Comparison of ENCODE assay signal across 14 cellular contexts in genomic region chr16:85365120-85365519, GRCh38.
A peak's percentile ranks its signal among the peaks of the same experiment; 100 is the strongest.
DNase-seq lines count a peak whose midpoint lies in the region; ATAC-seq and TF ChIP-seq lines count a peak whose summit lies in the region.
"Had no signal": no experiment of that assay in that cellular context is flagged by ENCODE, and none has a peak within 500 bp of the region (broad histone marks: within the 10 kb centered on the region; RNA-seq: fewer than 3 reads in every experiment).

No MANE protein-coding gene starts in this region.

- BruUV-seq in HCT116 (replicated peaks; lab: Mats Ljungman, UMichigan), result no TSS peak

- H3K27me3 Mint-ChIP-seq in stimulated activated naive B cell treated with anti-CD40 and anti-IgM and Interleukin-4, amounts not matched to agents 10 μg/mL and 1 μg/mL and 100 μg/mL, for 72 hours, result peaks cover 33 to 45% of the 10 kb centered on the region in 2 donors

- ATAC-seq in HCT116, result peak; percentile 7; the same call in 1 of the 2 replicates
- peak; percentile 36 to 44 for ATAC-seq in stimulated activated naive B cell treated with anti-CD40 and anti-IgM and Interleukin-4, amounts not matched to agents 10 μg/mL and 1 μg/mL and 100 μg/mL, for 72 hours (replicated peaks)
- ATAC-seq: psoas muscle had no signal

- DNase-seq in HCT116 (ENCODE audit: low read depth, low spot score) (no peak), NCI-H69 (lab: John Stamatoyannopoulos, UW) (peak; percentile 86), hepatocyte (ENCODE audit: low spot score) (no peak), superior temporal gyrus (ENCODE audit: extremely low spot score) (no peak), GM19238 (ENCODE audit: insufficient read length, low spot score) (no peak), H7 (no peak)
- DNase-seq in stimulated activated naive B cell treated with anti-CD40 and anti-IgM and Interleukin-4, amounts not matched to agents 10 μg/mL and 1 μg/mL and 100 μg/mL, for 72 hours, result no peak
- DNase-seq: activated B cell treated with CpG ODN at 0.5 μM for 24 hours; activated naive CD4-positive, alpha-beta T cell treated with anti-CD3 and anti-CD28 coated beads, Interleukin-2, amount 50 U/mL, for 16 hours; NCI-H2029; psoas muscle had no signal

- POLR2A ChIA-PET in HCT116 (lab: Charles Lee), result no interaction called here

- no peaks in the 10 kb centered on the region for H4K20me1 ChIP-seq in HCT116 (ENCODE audit: insufficient read depth)
- H4K20me1 ChIP-seq in hepatocyte (ENCODE audit: insufficient read depth, poor library complexity, severe bottlenecking), result no peaks in the 10 kb centered on the region

- H2AFZ ChIP-seq in HCT116 (ENCODE audit: low read depth, low read length, poor library complexity, severe bottlenecking) (no peak overlapping the region), hepatocyte (no peak overlapping the region)

- intact Hi-C loops in HCT116 (cut with micrococcal nuclease), result no loop called here

- no peaks in the 10 kb centered on the region for H3K36me3 Mint-ChIP-seq in stimulated activated naive B cell treated with anti-CD40 and anti-IgM and Interleukin-4, amounts not matched to agents 10 μg/mL and 1 μg/mL and 100 μg/mL, for 72 hours

- no peaks in the 10 kb centered on the region for H3K79me2 ChIP-seq in HCT116 (ENCODE audit: insufficient read depth, low read length)
- peaks cover 10% of the 10 kb centered on the region for H3K79me2 ChIP-seq in hepatocyte

- TF ChIP-seq CTCF in HCT116 (IDR thresholded peaks at IDR 0.05 in 2 of 3, conservative IDR thresholded peaks at IDR 0.05 in 1 of 3; ENCODE audit: borderline replicate concordance in 1 of 3, insufficient read depth in 1 of 3, low read depth in 2 of 3, low read length in 2 of 3) (no peak), hepatocyte (IDR thresholded peaks at IDR 0.05; ENCODE audit: poor library complexity) (no peak)

- H3K4me1 Mint-ChIP-seq in stimulated activated naive B cell treated with anti-CD40 and anti-IgM and Interleukin-4, amounts not matched to agents 10 μg/mL and 1 μg/mL and 100 μg/mL, for 72 hours, result peaks cover 0 to 1% of the 10 kb centered on the region in 2 donors
- H3K4me1 Mint-ChIP-seq: activated B cell treated with CpG ODN at 0.5 μM for 24 hours had no signal

- RAD21 ChIA-PET in HCT116 (lab: Charles Lee; ENCODE audit: low non-redundant PET in 1 of 2, low total read pairs in 2 of 2, uncharacterized antibody in 2 of 2, unreplicated experiment in 2 of 2), result no interaction called here

- H3K4me3 ChIP-seq in HCT116 (replicated peaks in 1 of 2; ENCODE audit: low read depth in 1 of 2, low read length in 2 of 2) (no peak overlapping the region), hepatocyte (no peak overlapping the region), H7 (ENCODE audit: insufficient read depth, low read depth, low read length) (no peak overlapping the region)
- H3K4me3 ChIP-seq: psoas muscle, tibial nerve had no signal

- 66% methylated on average over 10 of the region's 11 CpGs for WGBS in hepatocyte (ENCODE audit: low lambda C conversion rate, missing lambda C conversion rate)

- no peaks in the 10 kb centered on the region for H3K36me3 ChIP-seq in HCT116 (ENCODE audit: control insufficient read depth in 1 of 2, insufficient read depth in 2 of 2, low read length in 2 of 2)
- no peaks in the 10 kb centered on the region for H3K36me3 ChIP-seq in hepatocyte (replicated peaks; ENCODE audit: insufficient read depth, low read depth)
- no peaks in the 10 kb centered on the region for H3K36me3 ChIP-seq in H7 (replicated peaks; ENCODE audit: control insufficient read depth, insufficient read depth, low read length)
- H3K36me3 ChIP-seq: tibial nerve had no signal

- H3K27me3 ChIP-seq in HCT116 (ENCODE audit: insufficient read depth, low read length) (no peaks in the 10 kb centered on the region), hepatocyte (no peaks in the 10 kb centered on the region), H7 (ENCODE audit: control insufficient read depth, insufficient read depth, low read length) (no peaks in the 10 kb centered on the region; the same call in 1 of the 2 replicates)
- H3K27me3 ChIP-seq: tibial nerve had no signal

- no peak overlapping the region for H3K27ac Mint-ChIP-seq in stimulated activated naive B cell treated with anti-CD40 and anti-IgM and Interleukin-4, amounts not matched to agents 10 μg/mL and 1 μg/mL and 100 μg/mL, for 72 hours
- H3K27ac Mint-ChIP-seq: activated B cell treated with CpG ODN at 0.5 μM for 24 hours had no signal

- CTCF ChIA-PET in HCT116 (lab: Charles Lee), result interaction anchor here (1.3 to 1.6 kb wide), 2 partner anchors 14 to 18 kb away, joined by 6 to 8 read pairs; no protein-coding TSS in a partner anchor

- H3K27ac ChIP-seq in HCT116 (ENCODE audit: low read depth, low read length) (no peak overlapping the region), hepatocyte (peak overlapping the region; percentile 89)
- H3K27ac ChIP-seq: C4-2B, KMS-11, psoas muscle had no signal

- H3K4me1 ChIP-seq in HCT116 (ENCODE audit: control insufficient read depth in 1 of 2, insufficient read depth in 2 of 2, low read length in 2 of 2), result peaks cover 16 to 21% of the 10 kb centered on the region in 2 experiments; a peak in 3 of 4 replicates
- peaks cover 59% of the 10 kb centered on the region for H3K4me1 ChIP-seq in hepatocyte (ENCODE audit: insufficient read depth)

- H3K4me3 Mint-ChIP-seq in stimulated activated naive B cell treated with anti-CD40 and anti-IgM and Interleukin-4, amounts not matched to agents 10 μg/mL and 1 μg/mL and 100 μg/mL, for 72 hours, result no peak overlapping the region
- H3K4me3 Mint-ChIP-seq: activated B cell treated with CpG ODN at 0.5 μM for 24 hours had no signal

- H3K9me3 Mint-ChIP-seq in stimulated activated naive B cell treated with anti-CD40 and anti-IgM and Interleukin-4, amounts not matched to agents 10 μg/mL and 1 μg/mL and 100 μg/mL, for 72 hours, result no peaks in the 10 kb centered on the region
- H3K9me3 Mint-ChIP-seq: activated B cell treated with CpG ODN at 0.5 μM for 24 hours had no signal

- no peak for TF ChIP-seq RAD21 in HCT116 (IDR thresholded peaks at IDR 0.05; ENCODE audit: low read depth)

- H3K9me2 ChIP-seq in HCT116 (ENCODE audit: insufficient read depth) (no peaks in the 10 kb centered on the region), hepatocyte (replicated peaks; ENCODE audit: insufficient read depth) (no peaks in the 10 kb centered on the region)

- H3K9me3 ChIP-seq in HCT116 (ENCODE audit: control insufficient read depth in 1 of 2, insufficient read depth in 1 of 2, low read depth in 1 of 2, low read length in 2 of 2) (no peaks in the 10 kb centered on the region), hepatocyte (ENCODE audit: low read depth) (no peaks in the 10 kb centered on the region)
- H3K9me3 ChIP-seq: psoas muscle, tibial nerve had no signal

- no peak overlapping the region for H3K9ac ChIP-seq in HCT116 (ENCODE audit: low read length)
- H3K9ac ChIP-seq: KMS-11 had no signal

- H3K4me2 ChIP-seq in HCT116 (ENCODE audit: low read length) (peak overlapping the region; percentile 21), hepatocyte (peak overlapping the region; percentile 48)
- H3K4me2 ChIP-seq: KMS-11 had no signal

- TF ChIP-seq POLR2A in HCT116 (IDR thresholded peaks at IDR 0.05; ENCODE audit: borderline replicate concordance, extremely low read depth, insufficient read depth, insufficient read length), result no peak

TF ChIP-seq in HCT116, 20 proteins besides CTCF, POLR2A, EP300 and RAD21:
- TF ChIP-seq, protein P1, sequence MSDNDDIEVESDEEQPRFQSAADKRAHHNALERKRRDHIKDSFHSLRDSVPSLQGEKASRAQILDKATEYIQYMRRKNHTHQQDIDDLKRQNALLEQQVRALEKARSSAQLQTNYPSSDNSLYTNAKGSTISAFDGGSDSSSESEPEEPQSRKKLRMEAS (IDR thresholded peaks at IDR 0.05), result no peak
- TF ChIP-seq CBX3 (IDR thresholded peaks at IDR 0.05; ENCODE audit: low read depth), result no peak
- no peak for TF ChIP-seq ZNF274 (IDR thresholded peaks at IDR 0.05; ENCODE audit: low read depth, low read length)
- TF ChIP-seq EZH2 (IDR thresholded peaks at IDR 0.05), result no peak
- no peak for TF ChIP-seq ELF1 (IDR thresholded peaks at IDR 0.05; ENCODE audit: borderline replicate concordance, low read depth)
- no peak for TF ChIP-seq POLR2AphosphoS5 (IDR thresholded peaks at IDR 0.05; ENCODE audit: low read depth, low read length)
- TF ChIP-seq, protein P2, sequence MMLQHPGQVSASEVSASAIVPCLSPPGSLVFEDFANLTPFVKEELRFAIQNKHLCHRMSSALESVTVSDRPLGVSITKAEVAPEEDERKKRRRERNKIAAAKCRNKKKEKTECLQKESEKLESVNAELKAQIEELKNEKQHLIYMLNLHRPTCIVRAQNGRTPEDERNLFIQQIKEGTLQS (IDR thresholded peaks at IDR 0.05), result no peak
- TF ChIP-seq YY1 (IDR thresholded peaks at IDR 0.05; ENCODE audit: extremely low read depth, insufficient replicate concordance, low read depth, low read length), result no peak
- TF ChIP-seq SP1 (IDR thresholded peaks at IDR 0.05; ENCODE audit: low read depth), result no peak
- TF ChIP-seq, protein P3, sequence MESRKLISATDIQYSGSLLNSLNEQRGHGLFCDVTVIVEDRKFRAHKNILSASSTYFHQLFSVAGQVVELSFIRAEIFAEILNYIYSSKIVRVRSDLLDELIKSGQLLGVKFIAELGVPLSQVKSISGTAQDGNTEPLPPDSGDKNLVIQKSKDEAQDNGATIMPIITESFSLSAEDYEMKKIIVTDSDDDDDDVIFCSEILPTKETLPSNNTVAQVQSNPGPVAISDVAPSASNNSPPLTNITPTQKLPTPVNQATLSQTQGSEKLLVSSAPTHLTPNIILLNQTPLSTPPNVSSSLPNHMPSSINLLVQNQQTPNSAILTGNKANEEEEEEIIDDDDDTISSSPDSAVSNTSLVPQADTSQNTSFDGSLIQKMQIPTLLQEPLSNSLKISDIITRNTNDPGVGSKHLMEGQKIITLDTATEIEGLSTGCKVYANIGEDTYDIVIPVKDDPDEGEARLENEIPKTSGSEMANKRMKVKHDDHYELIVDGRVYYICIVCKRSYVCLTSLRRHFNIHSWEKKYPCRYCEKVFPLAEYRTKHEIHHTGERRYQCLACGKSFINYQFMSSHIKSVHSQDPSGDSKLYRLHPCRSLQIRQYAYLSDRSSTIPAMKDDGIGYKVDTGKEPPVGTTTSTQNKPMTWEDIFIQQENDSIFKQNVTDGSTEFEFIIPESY (IDR thresholded peaks at IDR 0.05; ENCODE audit: extremely low read depth, insufficient replicate concordance, low read length), result no peak
- no peak for TF ChIP-seq CEBPB (IDR thresholded peaks at IDR 0.05; ENCODE audit: low read depth)
- no peak for TF ChIP-seq EZH2phosphoT487 (IDR thresholded peaks at IDR 0.05; ENCODE audit: borderline replicate concordance)
- no peak for TF ChIP-seq TCF7L2 (IDR thresholded peaks at IDR 0.05; ENCODE audit: borderline replicate concordance, extremely low read depth, insufficient read depth, insufficient read length)
- TF ChIP-seq SIN3A (IDR thresholded peaks at IDR 0.05; ENCODE audit: low read depth), result no peak
- TF ChIP-seq FOSL1 (IDR thresholded peaks at IDR 0.05; ENCODE audit: low read depth), result no peak
- no peak for TF ChIP-seq SRF (IDR thresholded peaks at IDR 0.05; ENCODE audit: low read depth)
TF ChIP-seq in HCT116: peak in this region for 0.
